In genomic region chr2:143110759-143111428, GRCh38 we compare ENCODE assay signal across 8 cellular contexts. TPM values are rescaled to one million over a fixed set of nuclear protein-coding genes. Genes with fewer than 3 reads are reported as not detected.
DNase-seq lines count a peak whose midpoint lies in the region; ATAC-seq, FAIRE-seq and TF ChIP-seq lines count a peak whose summit lies in the region.

No MANE protein-coding gene starts in this region.

- no peaks in the 10 kb centered on the region for H3K36me3 Mint-ChIP-seq in CD4-positive, alpha-beta T cell (ENCODE audit: low read depth)
- H3K36me3 Mint-ChIP-seq in effector memory CD8-positive, alpha-beta T cell (ENCODE audit: insufficient read depth) = no peaks in the 10 kb centered on the region

- peak; percentile 99 for FAIRE-seq in GM19239 (lab: Jason Lieb, UNC)

- H3K9me3 Mint-ChIP-seq in CD4-positive, alpha-beta T cell = no peaks in the 10 kb centered on the region
- H3K9me3 Mint-ChIP-seq in effector memory CD8-positive, alpha-beta T cell = no peaks in the 10 kb centered on the region

- peak; percentile 93 for ATAC-seq in CD4-positive, alpha-beta T cell (ENCODE audit: poor library complexity)
- peak; percentile 88 for ATAC-seq in HG03354 (IDR thresholded peaks at IDR 0.05; ENCODE audit: poor library complexity, severe bottlenecking, unreplicated experiment)
- ATAC-seq in effector memory CD8-positive, alpha-beta T cell (replicated peaks) = peak; percentile 96

- peak; percentile 83 for TF ChIP-seq CTCF in CD4-positive, alpha-beta T cell (IDR thresholded peaks at IDR 0.05)

- no peaks in the 10 kb centered on the region for H3K9me3 ChIP-seq in CD4-positive, alpha-beta T cell (ENCODE audit: control insufficient read depth, low read length)

- H3K27ac ChIP-seq in CD4-positive, alpha-beta T cell (ENCODE audit: low read depth, low read length) = no peak overlapping the region

- intact Hi-C loops in CD4-positive, alpha-beta T cell (cut with DNase I, micrococcal nuclease) = loop anchor here (1.0 to 2.0 kb wide), 5 partner anchors 18 to 149 kb away; partner anchors contain the start of gene ARHGAP15 (in 1 of the 2)

- no peaks in the 10 kb centered on the region for H3K27me3 Mint-ChIP-seq in CD4-positive, alpha-beta T cell
- H3K27me3 Mint-ChIP-seq in effector memory CD8-positive, alpha-beta T cell = no peaks in the 10 kb centered on the region

- H3K4me1 Mint-ChIP-seq in CD4-positive, alpha-beta T cell (ENCODE audit: low read depth) = peaks cover 42% of the 10 kb centered on the region
- peaks cover 6% of the 10 kb centered on the region in 2 donors for H3K4me1 Mint-ChIP-seq in effector memory CD8-positive, alpha-beta T cell (ENCODE audit: low read depth in 2 of 2)

- H3K27ac Mint-ChIP-seq in CD4-positive, alpha-beta T cell = peak overlapping the region; percentile 34
- peak overlapping the region; percentile 33 to 50 for H3K27ac Mint-ChIP-seq in effector memory CD8-positive, alpha-beta T cell

- no peak overlapping the region for H3K4me3 Mint-ChIP-seq in CD4-positive, alpha-beta T cell
- H3K4me3 Mint-ChIP-seq in effector memory CD8-positive, alpha-beta T cell = no peak overlapping the region

- POLR2A ChIA-PET in CD4-positive, alpha-beta T cell (lab: Charles Lee) = interaction anchor here (0.7 to 4.5 kb wide), 10 partner anchors 16 to 150 kb away, joined by 3 to 42 read pairs (median 8); partner anchors contain the start of gene ARHGAP15

- peak; percentile 39 to 58 (median 50) for DNase-seq in CD4-positive, alpha-beta T cell
- DNase-seq in GM19239 (ENCODE audit: insufficient read length, low spot score) = peak; percentile 27
- DNase-seq in NCI-H526 (lab: John Stamatoyannopoulos, UW) = peak; percentile 96 to 99
- DNase-seq in activated CD4-positive, alpha-beta T cell treated with anti-CD3 and anti-CD28 coated beads, Interleukin-2, amount 50 U/mL, for 48 hours = peak; percentile 61 to 73
- peak; percentile 62 to 66 (median 64) for DNase-seq in effector memory CD8-positive, alpha-beta T cell
- DNase-seq in middle frontal gyrus (ENCODE audit: extremely low spot score, low spot score) = peak; percentile 47
- DNase-seq in stimulated activated CD8-positive, alpha-beta memory T cell treated with anti-CD3 and anti-CD28 coated beads, Interleukin-7, amount 100 ng/mL, for 4 hours (ENCODE audit: low read depth in 2 of 2) = peak; percentile 23 to 49

- H3K27me3 ChIP-seq in CD4-positive, alpha-beta T cell (ENCODE audit: control insufficient read depth, insufficient read depth, low read length) = no peaks in the 10 kb centered on the region

- CTCF ChIA-PET in CD4-positive, alpha-beta T cell (lab: Charles Lee) = interaction anchor here (0.6 to 4.0 kb wide), 25 partner anchors 10 to 173 kb away, joined by 3 to 42 read pairs (median 4); partner anchors contain the start of gene ARHGAP15

RNA-seq across cellular contexts. Expression of gene ARHGAP15, which starts 18.3 kb away (rescaled TPM):
- 100 to 1,000 TPM; 158 to 165 TPM for total RNA-seq in CD4-positive, alpha-beta T cell

Comparison
In these comparisons a context has a peak if more than half of its experiments do, and no peak if none do; other contexts are left out.
1. DNase-seq: peak in every context shown above with its lines; median percentile 98 in NCI-H526; 67 in activated CD4-positive, alpha-beta T cell treated with anti-CD3 and anti-CD28 coated beads, Interleukin-2, amount 50 U/mL, for 48 hours; 64 in effector memory CD8-positive, alpha-beta T cell; 50 in CD4-positive, alpha-beta T cell; 47 in middle frontal gyrus; 36 in stimulated activated CD8-positive, alpha-beta memory T cell treated with anti-CD3 and anti-CD28 coated beads, Interleukin-7, amount 100 ng/mL, for 4 hours; 27 in GM19239.